ENCODE assay signal across 8 cellular contexts in genomic region chr17:69047368-69048263, GRCh38. TPM values are rescaled to one million over a fixed set of nuclear protein-coding genes. Genes with fewer than 3 reads are reported as not detected.
A peak's percentile ranks its signal among the peaks of the same experiment; 100 is the strongest.
DNase-seq lines count a peak whose midpoint lies in the region; ATAC-seq, FAIRE-seq and TF ChIP-seq lines count a peak whose summit lies in the region.

No MANE protein-coding gene starts in this region.

- no peak for TF ChIP-seq EP300 in suprapubic skin (IDR thresholded peaks at IDR 0.05)

- DNase-seq in HT-29 (ENCODE audit: low spot score) = peak; percentile 77
- DNase-seq in body of pancreas = peak; percentile 80 to 89 (median 85)
- DNase-seq in islet precursor cell = peak; percentile 88
- DNase-seq in suprapubic skin (ENCODE audit: low spot score in 2 of 2) = peak in 1 of 2 donors; percentile 71
- no peak for DNase-seq in urothelium cell line (ENCODE audit: low spot score)
- DNase-seq in DMS 273 (lab: John Stamatoyannopoulos, UW; ENCODE audit: unreplicated experiment) = no peak
- no peak for DNase-seq in iPS-NIHi11 (ENCODE audit: low spot score)

- H3K9me3 ChIP-seq in body of pancreas (no peaks in the 10 kb centered on the region), suprapubic skin (no peaks in the 10 kb centered on the region)

- H3K4me3 ChIP-seq in body of pancreas = no peak overlapping the region
- H3K4me3 ChIP-seq in suprapubic skin = no peak overlapping the region

- peak in 1 of 7 experiments; percentile 3 for TF ChIP-seq CTCF in body of pancreas (IDR thresholded peaks at IDR 0.05)
- no peak for TF ChIP-seq CTCF in suprapubic skin (IDR thresholded peaks at IDR 0.05)

- TF ChIP-seq POLR2A in body of pancreas (IDR thresholded peaks at IDR 0.05) (no peak), suprapubic skin (IDR thresholded peaks at IDR 0.05) (no peak)

- H3K27ac ChIP-seq in body of pancreas = peak overlapping the region; percentile 76 to 89 (median 84)
- peak overlapping the region; percentile 59 for H3K27ac ChIP-seq in suprapubic skin

- H3K4me1 ChIP-seq in body of pancreas (peaks cover 49% of the 10 kb centered on the region), suprapubic skin (peaks cover 5% of the 10 kb centered on the region)

- H3K27me3 ChIP-seq in body of pancreas (no peaks in the 10 kb centered on the region), suprapubic skin (no peaks in the 10 kb centered on the region)

- H3K36me3 ChIP-seq in body of pancreas (replicated peaks in 1 of 2; ENCODE audit: insufficient read depth in 1 of 2, low read depth in 2 of 2) (no peaks in the 10 kb centered on the region), suprapubic skin (peaks cover 20% of the 10 kb centered on the region)

- no peak for FAIRE-seq in urothelium cell line (lab: Jason Lieb, UNC)

- 9 to 11% methylated on average over 3 of the region's 3 CpGs for WGBS in body of pancreas, 2 donors
- 54% methylated on average over 3 of the region's 3 CpGs for WGBS in suprapubic skin

- ATAC-seq in body of pancreas (peak; percentile 96), GM19324 (IDR thresholded peaks at IDR 0.05; ENCODE audit: low FRiP score, unreplicated experiment) (no peak)

- intact Hi-C loops in body of pancreas (cut with DNase I) = no loop called here

RNA-seq across cellular contexts. Expression of gene ABCA9, which starts 13.1 kb away (rescaled TPM):
- total RNA-seq in HT-29 (2014; rRNA removed; shearing (Covaris generic)) = not detected in 2 replicates
- total RNA-seq in body of pancreas = 10 to 100 TPM in 1 of 2 donors, 1 to 10 TPM in 1; 8.8 to 30.7 TPM
- 10 to 100 TPM in 1 of 4 donors, 1 to 10 TPM in 3; 1.7 to 69.0 (median 6.0) TPM for total RNA-seq in suprapubic skin

Comparison
In these comparisons a context has a peak if more than half of its experiments do, and no peak if none do; other contexts are left out.
1. DNase-seq: peak in HT-29 (single experiment), body of pancreas (4 of 4) and islet precursor cell (single experiment); none in urothelium cell line (single experiment), DMS 273 (single experiment) and iPS-NIHi11 (single experiment).